In the genomic region with DNA sequence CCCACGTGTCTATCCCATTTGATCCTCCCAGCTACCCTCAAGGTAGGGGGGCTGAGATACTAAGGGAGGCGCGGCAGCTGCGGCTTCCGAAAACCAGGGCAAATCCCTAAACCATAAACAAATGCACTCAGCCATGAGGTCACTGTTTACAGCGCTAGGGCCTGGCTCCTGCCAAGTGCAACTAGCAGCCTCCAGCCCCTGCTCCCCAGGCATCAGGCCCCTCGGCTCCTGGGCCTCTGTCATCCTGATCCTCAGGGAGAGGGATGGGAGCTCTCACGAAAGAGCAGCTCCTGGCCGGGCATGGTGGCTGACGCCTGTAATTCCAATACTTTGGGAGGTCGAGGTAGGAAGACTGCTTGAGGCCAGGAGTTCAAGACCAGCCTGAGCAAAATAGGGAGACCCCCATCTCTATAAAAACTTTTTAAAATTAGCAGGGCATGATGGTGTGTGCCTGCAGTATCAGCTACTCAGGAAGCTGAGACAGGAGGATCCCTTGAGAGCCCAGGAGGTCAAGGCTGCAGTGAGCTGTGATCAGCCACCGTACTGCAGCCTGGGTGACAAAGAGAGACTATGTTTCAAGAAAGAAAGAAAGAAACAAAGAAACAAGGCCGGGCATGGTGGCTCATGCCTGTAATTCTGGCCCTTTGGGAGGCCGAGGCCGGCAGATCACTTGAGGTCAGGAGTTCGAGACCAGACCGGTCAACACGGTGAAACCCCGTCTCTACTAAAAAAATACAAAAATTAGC, we compare ENCODE assay signal across 11 cellular contexts. TPM values are rescaled to one million over a fixed set of nuclear protein-coding genes. Genes with fewer than 3 reads are reported as not detected.
DNase-seq lines count a peak whose midpoint lies in the region; ATAC-seq, FAIRE-seq and TF ChIP-seq lines count a peak whose summit lies in the region.
"Had no signal": no experiment of that assay in that cellular context is flagged by ENCODE, and none has a peak within 500 bp of the region (broad histone marks: within the 10 kb centered on the region; RNA-seq: fewer than 3 reads in every experiment).

No MANE protein-coding gene starts in this region.

- FAIRE-seq in H54 (lab: Jason Lieb, UNC), result no peak

- intact Hi-C loops in stomach (cut with DNase I; ENCODE audit: low total_unique reads), result no loop called here
- intact Hi-C loops in activated CD8-positive, alpha-beta T cell treated with anti-CD3 and anti-CD28 coated beads for 36 hours (cut with micrococcal nuclease), result no loop called here
- intact Hi-C loops in natural killer cell (cut with micrococcal nuclease), result no loop called here

- H3K36me3 Mint-ChIP-seq in activated CD8-positive, alpha-beta T cell treated with anti-CD3 and anti-CD28 coated beads for 36 hours (ENCODE audit: low read depth), result no peaks in the 10 kb centered on the region
- no peaks in the 10 kb centered on the region for H3K36me3 Mint-ChIP-seq in natural killer cell

- H3K4me3 ChIP-seq in adipocyte (ENCODE audit: low read length) (peak overlapping the region; percentile 37), stomach (no peak overlapping the region)

- peak overlapping the region; percentile 37 to 93 (median 82) for H3K27ac ChIP-seq in stomach

- H3K27me3 ChIP-seq in adipocyte (replicated peaks; ENCODE audit: control insufficient read depth, insufficient read depth, low read length) (no peaks in the 10 kb centered on the region), stomach (no peaks in the 10 kb centered on the region)

- H3K4me1 Mint-ChIP-seq in activated CD8-positive, alpha-beta T cell treated with anti-CD3 and anti-CD28 coated beads for 36 hours (ENCODE audit: low read depth), result peaks cover 12% of the 10 kb centered on the region
- H3K4me1 Mint-ChIP-seq in natural killer cell, result peaks cover 0 to 18% of the 10 kb centered on the region in 2 donors

- CTCF ChIA-PET in activated CD8-positive, alpha-beta T cell treated with anti-CD3 and anti-CD28 coated beads for 36 hours (lab: Charles Lee), result interaction anchor here (1.0 to 1.7 kb wide), 2 partner anchors 21 to 25 kb away, joined by 3 to 8 read pairs; no protein-coding TSS in a partner anchor

- H3K4me3 Mint-ChIP-seq in activated CD8-positive, alpha-beta T cell treated with anti-CD3 and anti-CD28 coated beads for 36 hours, result no peak overlapping the region
- H3K4me3 Mint-ChIP-seq in natural killer cell, result no peak overlapping the region

- no peaks in the 10 kb centered on the region for H3K27me3 Mint-ChIP-seq in activated CD8-positive, alpha-beta T cell treated with anti-CD3 and anti-CD28 coated beads for 36 hours
- H3K27me3 Mint-ChIP-seq in natural killer cell (ENCODE audit: low read depth in 2 of 2), result no peaks in the 10 kb centered on the region

- no peak for ATAC-seq in activated CD8-positive, alpha-beta T cell treated with anti-CD3 and anti-CD28 coated beads for 36 hours
- ATAC-seq in natural killer cell, result no peak
- no peak for ATAC-seq in HG03159 (IDR thresholded peaks at IDR 0.05; ENCODE audit: unreplicated experiment)

- POLR2A ChIA-PET in activated CD8-positive, alpha-beta T cell treated with anti-CD3 and anti-CD28 coated beads for 36 hours (lab: Charles Lee), result interaction anchor here (1.5 kb wide), 1 partner anchor 23 kb away, joined by 3 read pairs; no protein-coding TSS in a partner anchor

- H3K4me1 ChIP-seq in adipocyte (ENCODE audit: control insufficient read depth, insufficient read depth, low read length) (peaks cover 46% of the 10 kb centered on the region), stomach (peaks cover 35 to 78% (median 62%) of the 10 kb centered on the region in 4 donors)

- H3K9me3 Mint-ChIP-seq in activated CD8-positive, alpha-beta T cell treated with anti-CD3 and anti-CD28 coated beads for 36 hours, result no peaks in the 10 kb centered on the region
- no peaks in the 10 kb centered on the region for H3K9me3 Mint-ChIP-seq in natural killer cell

- TF ChIP-seq CTCF in stomach (IDR thresholded peaks at IDR 0.05) (no peak), natural killer cell (IDR thresholded peaks at IDR 0.05) (no peak)
- no peak for TF ChIP-seq CTCF in activated CD8-positive, alpha-beta T cell treated with anti-CD3 and anti-CD28 coated beads for 36 hours (IDR thresholded peaks at IDR 0.05)

- H3K36me3 ChIP-seq in adipocyte (ENCODE audit: control insufficient read depth, insufficient read depth, low read length, severe bottlenecking) (peaks cover 12% of the 10 kb centered on the region), stomach (peaks cover 6 to 20% (median 15%) of the 10 kb centered on the region in 4 donors)

- TF ChIP-seq POLR2A in stomach (IDR thresholded peaks at IDR 0.05) (no peak), H54 (IDR thresholded peaks at IDR 0.05; ENCODE audit: low read depth, low read length) (no peak)

- WGBS in stomach, 5 donors, result 74 to 87% (median 75%) methylated on average over 15 to 19 of the region's 19 CpGs

- no peak overlapping the region for H3K27ac Mint-ChIP-seq in activated CD8-positive, alpha-beta T cell treated with anti-CD3 and anti-CD28 coated beads for 36 hours
- no peak overlapping the region for H3K27ac Mint-ChIP-seq in natural killer cell

- H3K9ac ChIP-seq in adipocyte (ENCODE audit: low read length), result peak overlapping the region; percentile 79

- H3K9me3 ChIP-seq in adipocyte (ENCODE audit: control insufficient read depth, low read length) (no peaks in the 10 kb centered on the region), stomach (no peaks in the 10 kb centered on the region)

- DNase-seq in H4 (ENCODE audit: low spot score) (peak; percentile 89), adipocyte (ENCODE audit: low read depth) (no peak), iris pigment epithelial cell (ENCODE audit: low read depth) (peak; percentile 88), stomach (no peak), H54 (ENCODE audit: insufficient read length, low spot score) (no peak), natural killer cell (no peak)
- DNase-seq in activated CD8-positive, alpha-beta T cell treated with anti-CD3 and anti-CD28 coated beads for 36 hours, result no peak
- DNase-seq: activated naive CD4-positive, alpha-beta T cell treated with Interleukin-2 at 50 U/mL for 16 hours; DMS153; NCI-H510A treated with DMSO at 0.1 percent for 48 hours had no signal

- no peak for TF ChIP-seq EP300 in stomach (IDR thresholded peaks at IDR 0.05)

RNA-seq across cellular contexts. Expression of gene TLDC2, which starts 42.5 kb away (rescaled TPM):
- total RNA-seq in H4 (2014; rRNA removed; shearing (Covaris generic)), result not detected in 2 replicates
- total RNA-seq in stomach, result 10 to 100 TPM in 1 of 5 donors, 1 to 10 TPM in 2, not detected in 2; 1.5 to 15.1 (median 4.8) TPM
- under 1 TPM; 0.13 to 0.62 (median 0.46) TPM for polyA plus RNA-seq in stomach
- total RNA-seq in activated CD8-positive, alpha-beta T cell treated with anti-CD3 and anti-CD28 coated beads for 36 hours, result not detected
- total RNA-seq in natural killer cell, result 1 to 10 TPM in 1 of 3 donors, not detected in 2; 1.4 TPM

RNA-seq across cellular contexts. Expression of gene DSN1, which starts 59.9 kb away (rescaled TPM):
- 44.3 and 47.9 TPM in 2 replicates for total RNA-seq in H4 (2014; rRNA removed; shearing (Covaris generic))
- 10 to 100 TPM in 2 of 5 donors, 1 to 10 TPM in 3; 1.3 to 18.9 (median 7.2) TPM for total RNA-seq in stomach
- polyA plus RNA-seq in stomach, result 10 to 100 TPM in 1 of 3 donors, 1 to 10 TPM in 2; 8.0 to 11.8 (median 8.1) TPM
- total RNA-seq in activated CD8-positive, alpha-beta T cell treated with anti-CD3 and anti-CD28 coated beads for 36 hours, result 10 to 100 TPM; 21.6 to 23.9 TPM
- 10 to 100 TPM; 15.8 to 19.1 (median 15.8) TPM for total RNA-seq in natural killer cell

Comparison
In these comparisons a context has a peak if more than half of its experiments do, and no peak if none do; other contexts are left out.
1. DNase-seq: peak in H4 (single experiment) and iris pigment epithelial cell (single experiment); none in adipocyte (single experiment), stomach (single experiment), H54 (single experiment), activated CD8-positive, alpha-beta T cell treated with anti-CD3 and anti-CD28 coated beads for 36 hours (single experiment) and natural killer cell (single experiment).